Comparison of ENCODE assay signal across 26 cellular contexts in genomic region chr12:117742721-117743120, GRCh38.
"Had no signal": no experiment of that assay in that cellular context is flagged by ENCODE, and none has a peak within 500 bp of the region (broad histone marks: within the 10 kb centered on the region; RNA-seq: fewer than 3 reads in every experiment).

No MANE protein-coding gene starts in this region.

- H3K9me3 ChIP-seq: gastrocnemius medialis had no signal

- H3K27ac ChIP-seq: brain microvascular endothelial cell, coronary artery, dorsolateral prefrontal cortex, esophagus muscularis mucosa, foreskin keratinocyte, gastrocnemius medialis, heart left ventricle, WERI-Rb-1 had no signal

- H3K4me1 ChIP-seq: esophagus muscularis mucosa, foreskin keratinocyte, gastrocnemius medialis, heart left ventricle had no signal

- H3K4me3 ChIP-seq: coronary artery, dorsolateral prefrontal cortex, esophagus muscularis mucosa, gastrocnemius medialis, heart left ventricle had no signal

- H3K36me3 ChIP-seq: brain microvascular endothelial cell, esophagus muscularis mucosa, gastrocnemius medialis, heart left ventricle, WERI-Rb-1 had no signal

- H3K27me3 ChIP-seq: brain microvascular endothelial cell, dorsolateral prefrontal cortex, esophagus muscularis mucosa, foreskin keratinocyte, gastrocnemius medialis had no signal

- DNase-seq: activated B cell treated with CpG ODN at 0.5 μM for 24 hours; activated CD4-positive, alpha-beta T cell treated with anti-CD3 and anti-CD28 coated beads for 48 hours; activated CD4-positive, alpha-beta T cell treated with anti-CD3 and anti-CD28 coated beads, Interleukin-2, amount 50 U/mL, for 1 hour; activated CD4-positive, alpha-beta T cell treated with anti-CD3 and anti-CD28 coated beads, Interleukin-2, amount 50 U/mL, for 48 hours; activated CD8-positive, alpha-beta memory T cell treated with anti-CD3 and anti-CD28 coated beads for 24 hours; activated CD8-positive, alpha-beta T cell treated with anti-CD3 and anti-CD28 coated beads for 36 hours; activated effector memory CD4-positive, alpha-beta T cell treated with Interleukin-2 at 50 U/mL for 16 hours; activated gamma-delta T cell treated with Interleukin-2 at 50 U/mL for 16 hours; activated naive CD4-positive, alpha-beta T cell treated with anti-CD3 and anti-CD28 coated beads, Interleukin-2, amount 50 U/mL, for 16 hours; activated naive CD4-positive, alpha-beta T cell treated with Interleukin-2 at 50 U/mL for 16 hours; activated T-cell treated with anti-CD3 and anti-CD28 coated beads, Interleukin-2, amount 50 U/mL, for 4 hours; amniotic stem cell; anterior cingulate cortex; brain microvascular endothelial cell; dorsolateral prefrontal cortex; effector memory CD8-positive, alpha-beta T cell; erythroblast; foreskin keratinocyte; gastrocnemius medialis; glutamatergic neuron; heart left ventricle; T-helper 17 cell; T1000; WERI-Rb-1 had no signal
